In genomic region chr9:137589441-137590122, GRCh38 we compare ENCODE assay signal across 8 cellular contexts. TPM values are rescaled to one million over a fixed set of nuclear protein-coding genes. Genes with fewer than 3 reads are reported as not detected.
A peak's percentile ranks its signal among the peaks of the same experiment; 100 is the strongest.
DNase-seq lines count a peak whose midpoint lies in the region; ATAC-seq and TF ChIP-seq lines count a peak whose summit lies in the region.

No MANE protein-coding gene starts in this region.

- H2BK20ac ChIP-seq in IMR-90 (ENCODE audit: low read depth, low read length), result no peak overlapping the region

- in situ Hi-C loops in IMR-90 (cut with MboI; ENCODE audit: low sequenced_read_pairs), result no loop called here

- H3K79me1 ChIP-seq in IMR-90 (ENCODE audit: low read depth in 1 of 2, low read length in 2 of 2), result peaks cover 7 to 36% of the 10 kb centered on the region in 2 experiments

- POLR2A ChIA-PET in IMR-90 (lab: Charles Lee; ENCODE audit: unreplicated experiment), result no interaction called here

- H3K4me3 ChIP-seq in IMR-90 (ENCODE audit: insufficient read depth, low read depth, low read length), result peak overlapping the region; percentile 99
- peak overlapping the region in 1 of 2 donors; percentile 36 for H3K4me3 ChIP-seq in body of pancreas
- H3K4me3 ChIP-seq in lower leg skin (ENCODE audit: low read depth, poor library complexity, severe bottlenecking), result peak overlapping the region; percentile 50
- peak overlapping the region; percentile 66 to 91 for H3K4me3 ChIP-seq in tibial artery

- H3K23ac ChIP-seq in IMR-90 (ENCODE audit: low read depth, low read length), result 0 out of 2 replicates have a peak overlapping the region, but pooled peaks have one; percentile 69

- H3K27me3 ChIP-seq in IMR-90 (ENCODE audit: control insufficient read depth, insufficient read depth, low read length), result no peaks in the 10 kb centered on the region
- H3K27me3 ChIP-seq in body of pancreas, result no peaks in the 10 kb centered on the region
- no peaks in the 10 kb centered on the region for H3K27me3 ChIP-seq in tibial artery

- no peak overlapping the region for H3K18ac ChIP-seq in IMR-90 (ENCODE audit: low read depth, low read length)

- H3K4me1 ChIP-seq in IMR-90 (ENCODE audit: control insufficient read depth, insufficient read depth, low read length) (peaks cover 7% of the 10 kb centered on the region), body of pancreas (peaks cover 49% of the 10 kb centered on the region), tibial artery (peaks cover 0 to 21% (median 16%) of the 10 kb centered on the region in 4 donors)

- H4K91ac ChIP-seq in IMR-90 (ENCODE audit: insufficient read depth, low read depth, low read length), result no peak overlapping the region

- peak overlapping the region; percentile 1 for H2AK9ac ChIP-seq in IMR-90 (replicated peaks; ENCODE audit: low read depth, low read length, poor library complexity)

- no TSS peak for BruUV-seq in IMR-90 (replicated peaks; lab: Mats Ljungman, UMichigan)

- no peak overlapping the region for H3K56ac ChIP-seq in IMR-90 (ENCODE audit: extremely low read depth, insufficient read depth, low read length)

- no peak for TF ChIP-seq RAD21 in IMR-90 (IDR thresholded peaks at IDR 0.05; ENCODE audit: low read length)

- dilution Hi-C loops in IMR-90 (cut with HindIII; ENCODE audit: low sequenced_read_pairs, unreplicated experiment), result no loop called here

- 0 out of 2 replicates have a peak overlapping the region, but pooled peaks have one; percentile 38 for H2AK5ac ChIP-seq in IMR-90 (ENCODE audit: low read depth, low read length)

- no peak for TF ChIP-seq POLR2A in IMR-90 (IDR thresholded peaks at IDR 0.05; ENCODE audit: low read depth, low read length)
- TF ChIP-seq POLR2A in body of pancreas (IDR thresholded peaks at IDR 0.05), result no peak
- TF ChIP-seq POLR2A in lower leg skin (IDR thresholded peaks at IDR 0.05), result no peak

- H2AFZ ChIP-seq in IMR-90 (replicated peaks; ENCODE audit: low read length, poor library complexity), result peak overlapping the region; percentile 81

- H2BK15ac ChIP-seq in IMR-90 (ENCODE audit: low read depth, low read length), result no peak overlapping the region

- H3K4ac ChIP-seq in IMR-90 (ENCODE audit: low read depth, low read length), result no peak overlapping the region; the same call in 1 of the 2 replicates

- WGBS in IMR-90 (ENCODE audit: extremely low coverage in 2 of 2, insufficient read length in 1 of 2), 2 experiments, result 4% methylated on average over 27 of the region's 58 CpGs; no CpG with 5 or more reads in 1 of the 2 experiments
- WGBS in body of pancreas, 2 donors, result 10 to 30% methylated on average over 4 to 45 of the region's 58 CpGs
- 7 to 11% methylated on average over 18 to 34 of the region's 58 CpGs for WGBS in lower leg skin, 2 donors

- H3K4me2 ChIP-seq in IMR-90 (ENCODE audit: low read depth, low read length), result peak overlapping the region; percentile 93

- CTCF ChIA-PET in IMR-90 (lab: Yijun Ruan, JAX), result interaction anchor here (1.9 kb wide), 1 partner anchor 10 kb away, joined by 5 read pairs; no protein-coding TSS in a partner anchor

- ATAC-seq in GM21447 (IDR thresholded peaks at IDR 0.05; ENCODE audit: unreplicated experiment) (peak; percentile 8), IMR-90 (ENCODE audit: low read depth) (peak; percentile 9), body of pancreas (peak; percentile 0)

- H3K9me3 ChIP-seq in IMR-90 (ENCODE audit: control insufficient read depth, insufficient read depth, low read length) (no peaks in the 10 kb centered on the region), body of pancreas (no peaks in the 10 kb centered on the region), tibial artery (no peaks in the 10 kb centered on the region)

- no peak overlapping the region for H4K8ac ChIP-seq in IMR-90 (ENCODE audit: low read depth in 2 of 2, low read length in 2 of 2)

- peak overlapping the region; percentile 62 for H3K9ac ChIP-seq in IMR-90 (ENCODE audit: low read depth, low read length)

- no peaks in the 10 kb centered on the region for H3K9me1 ChIP-seq in IMR-90 (ENCODE audit: insufficient read depth, low read length)

- H2BK120ac ChIP-seq in IMR-90 (ENCODE audit: low read depth, low read length), result no peak overlapping the region

- TF ChIP-seq CTCF in IMR-90 (conservative IDR thresholded peaks at IDR 0.05; ENCODE audit: low read depth, low read length) (no peak), body of pancreas (IDR thresholded peaks at IDR 0.05) (no peak), lower leg skin (IDR thresholded peaks at IDR 0.05) (no peak), tibial artery (IDR thresholded peaks at IDR 0.05) (no peak)

- no peak overlapping the region for H4K5ac ChIP-seq in IMR-90 (ENCODE audit: low read depth, low read length)

- H3K36me3 ChIP-seq in IMR-90 (ENCODE audit: control insufficient read depth, insufficient read depth, low read length), result peaks cover 26% of the 10 kb centered on the region
- peaks cover 0 to 6% of the 10 kb centered on the region in 2 donors for H3K36me3 ChIP-seq in body of pancreas (replicated peaks in 1 of 2; ENCODE audit: insufficient read depth in 1 of 2, low read depth in 2 of 2)
- peaks cover 9 to 42% (median 20%) of the 10 kb centered on the region in 3 donors for H3K36me3 ChIP-seq in tibial artery

- H2BK5ac ChIP-seq in IMR-90 (ENCODE audit: low read depth, low read length, poor library complexity, severe bottlenecking), result no peak overlapping the region

- H3K27ac ChIP-seq in IMR-90 (ENCODE audit: insufficient read depth, low read length) (peak overlapping the region; percentile 69; the same call in 1 of the 2 replicates), body of pancreas (no peak overlapping the region), tibial artery (peak overlapping the region; percentile 28 to 63)

- intact Hi-C loops in IMR-90 (cut with micrococcal nuclease) (no loop called here), body of pancreas (cut with DNase I) (no loop called here), lower leg skin (cut with DNase I; ENCODE audit: low total_unique reads) (no loop called here), tibial artery (cut with DNase I; ENCODE audit: low total_unique reads) (no loop called here)

- DNase-seq in Daoy (ENCODE audit: low read depth) (peak; percentile 20), IMR-90 (no peak), body of pancreas (peak in 1 of 4 donors; percentile 19), lower leg skin (ENCODE audit: low spot score in 2 of 2) (no peak), tibial artery (no peak), SIG-M5 treated with dmso at 0.1 percent for 504 hours (lab: John Stamatoyannopoulos, UW; ENCODE audit: unreplicated experiment) (no peak), NCI-H2227 treated with DMSO at 0.1 percent for 48 hours (lab: John Stamatoyannopoulos, UW) (no peak)

- peak overlapping the region; percentile 2; the same call in 1 of the 2 replicates for H3K14ac ChIP-seq in IMR-90 (replicated peaks; ENCODE audit: low read depth, low read length)

- H4K20me1 ChIP-seq in IMR-90 (ENCODE audit: insufficient read depth, low read length), result peaks cover 10% of the 10 kb centered on the region; the same call in 1 of the 2 replicates

TF ChIP-seq in IMR-90, 13 proteins besides CTCF, POLR2A, EP300 and RAD21:
- TF ChIP-seq SMC3 (IDR thresholded peaks at IDR 0.05; ENCODE audit: low read depth, low read length) (no peak), RCOR1 (IDR thresholded peaks at IDR 0.05; ENCODE audit: insufficient replicate concordance, low read length) (no peak)

RNA-seq across cellular contexts. Expression of gene ZMYND19, which starts 0.7 kb away (rescaled TPM):
- total RNA-seq in Daoy (2014; rRNA removed; shearing (Covaris generic)), result 55.7 and 64.5 TPM in 2 replicates
- total RNA-seq in IMR-90 (2012; rRNA removed) (14.3 and 16.4 TPM in 2 replicates), body of pancreas (1 to 10 TPM; 6.6 to 8.8 TPM), lower leg skin (10 to 100 TPM; 26.1 to 40.5 (median 38.1) TPM)
- 21.4 and 23.1 TPM in 2 replicates for polyA plus RNA-seq in IMR-90 (2012; rRNA removed)
- 24.4 and 24.7 TPM in 2 replicates for polyA plus RNA-seq in IMR-90 (2012; cell fraction: cytosol; rRNA removed)
- 41.1 and 61.6 TPM in 2 replicates for polyA plus RNA-seq in IMR-90 (2012; cell fraction: nucleus; rRNA removed; ENCODE audit: low replicate concordance)

RNA-seq across cellular contexts. Expression of gene DPH7, which starts 10.9 kb away (rescaled TPM):
- 56.5 and 61.9 TPM in 2 replicates for total RNA-seq in Daoy (2014; rRNA removed; shearing (Covaris generic))
- total RNA-seq in IMR-90 (2012; rRNA removed), result 12.2 and 12.5 TPM in 2 replicates
- 33.0 and 33.7 TPM in 2 replicates for polyA plus RNA-seq in IMR-90 (2012; rRNA removed)
- polyA plus RNA-seq in IMR-90 (2012; cell fraction: cytosol; rRNA removed), result 20.7 and 23.8 TPM in 2 replicates
- 144 and 149 TPM in 2 replicates for polyA plus RNA-seq in IMR-90 (2012; cell fraction: nucleus; rRNA removed; ENCODE audit: low replicate concordance)
- total RNA-seq in body of pancreas, result 10 to 100 TPM; 44.4 to 46.5 TPM
- total RNA-seq in lower leg skin, result 10 to 100 TPM; 27.5 to 46.0 (median 34.7) TPM

RNA-seq across cellular contexts. Expression of gene ARRDC1, which starts 15.9 kb away (rescaled TPM):
- 11.5 and 11.6 TPM in 2 replicates for total RNA-seq in Daoy (2014; rRNA removed; shearing (Covaris generic))
- total RNA-seq in IMR-90 (2012; rRNA removed) (7.7 and 7.8 TPM in 2 replicates), body of pancreas (10 to 100 TPM; 78.1 to 93.6 TPM), lower leg skin (100 to 1,000 TPM in 2 of 4 donors, 10 to 100 TPM in 2; 69.4 to 161 (median 91.9) TPM)
- 37.8 and 41.4 TPM in 2 replicates for polyA plus RNA-seq in IMR-90 (2012; rRNA removed)
- 19.6 and 40.1 TPM in 2 replicates for polyA plus RNA-seq in IMR-90 (2012; cell fraction: cytosol; rRNA removed)
- 177 and 484 TPM in 2 replicates for polyA plus RNA-seq in IMR-90 (2012; cell fraction: nucleus; rRNA removed; ENCODE audit: low replicate concordance)

RNA-seq across cellular contexts. Expression of gene EHMT1, which starts 29.2 kb away (rescaled TPM):
- 36.8 and 51.9 TPM in 2 replicates for total RNA-seq in Daoy (2014; rRNA removed; shearing (Covaris generic))
- total RNA-seq in IMR-90 (2012; rRNA removed), result 32.8 and 36.1 TPM in 2 replicates
- polyA plus RNA-seq in IMR-90 (2012; rRNA removed), result 35.1 and 39.0 TPM in 2 replicates
- 30.8 and 36.6 TPM in 2 replicates for polyA plus RNA-seq in IMR-90 (2012; cell fraction: cytosol; rRNA removed)
- 109 and 195 TPM in 2 replicates for polyA plus RNA-seq in IMR-90 (2012; cell fraction: nucleus; rRNA removed; ENCODE audit: low replicate concordance)
- total RNA-seq in body of pancreas, result 10 to 100 TPM; 41.0 to 65.9 TPM
- 100 to 1,000 TPM in 1 of 4 donors, 10 to 100 TPM in 3; 64.2 to 128 (median 73.2) TPM for total RNA-seq in lower leg skin

RNA-seq across cellular contexts. Expression of gene MRPL41, which starts 37.9 kb away (rescaled TPM):
- 101 and 119 TPM in 2 replicates for total RNA-seq in Daoy (2014; rRNA removed; shearing (Covaris generic))
- total RNA-seq in IMR-90 (2012; rRNA removed), result 15.6 and 23.6 TPM in 2 replicates
- 38.9 and 58.9 TPM in 2 replicates for polyA plus RNA-seq in IMR-90 (2012; rRNA removed)
- polyA plus RNA-seq in IMR-90 (2012; cell fraction: cytosol; rRNA removed), result 56.0 and 58.7 TPM in 2 replicates
- polyA plus RNA-seq in IMR-90 (2012; cell fraction: nucleus; rRNA removed; ENCODE audit: low replicate concordance), result 16.9 and 31.2 TPM in 2 replicates
- 10 to 100 TPM; 32.9 to 37.2 TPM for total RNA-seq in body of pancreas
- total RNA-seq in lower leg skin, result 10 to 100 TPM; 54.6 to 61.8 (median 58.5) TPM

Comparison
In these comparisons a context has a peak if more than half of its experiments do, and no peak if none do; other contexts are left out.
1. H3K27ac ChIP-seq: peak in IMR-90 (single experiment) and tibial artery (2 of 2); none in body of pancreas (0 of 4).
2. Peak in every context shown above with its lines, with median percentiles within 50 percentile points of each other: ATAC-seq.